ENCODE assay signal across 12 cellular contexts in genomic region chr14:77203611-77204456, GRCh38. TPM values are rescaled to one million over a fixed set of nuclear protein-coding genes. Genes with fewer than 3 reads are reported as not detected.
A peak's percentile ranks its signal among the peaks of the same experiment; 100 is the strongest.
DNase-seq lines count a peak whose midpoint lies in the region; ATAC-seq and TF ChIP-seq lines count a peak whose summit lies in the region.
"Had no signal": no experiment of that assay in that cellular context is flagged by ENCODE, and none has a peak within 500 bp of the region (broad histone marks: within the 10 kb centered on the region; RNA-seq: fewer than 3 reads in every experiment).

No MANE protein-coding gene starts in this region.

- peak; percentile 4 for ATAC-seq in stimulated activated memory B cell treated with anti-CD40 and anti-IgM and Interleukin-4, amounts not matched to agents 10 μg/mL and 1 μg/mL and 100 μg/mL, for 72 hours
- ATAC-seq in GM21447 (IDR thresholded peaks at IDR 0.05; ENCODE audit: unreplicated experiment), result no peak

- H3K4me1 Mint-ChIP-seq in stimulated activated memory B cell treated with anti-CD40 and anti-IgM and Interleukin-4, amounts not matched to agents 10 μg/mL and 1 μg/mL and 100 μg/mL, for 72 hours, result no peaks in the 10 kb centered on the region

- in situ Hi-C loops in KBM-7 (cut with MboI; ENCODE audit: low pct_unique_long_range_greater_than_20kb, low sequenced_read_pairs), result no loop called here

- H3K27ac ChIP-seq in cingulate gyrus (ENCODE audit: low read depth, low read length) (peak overlapping the region; percentile 41), left ventricle myocardium inferior (replicated peaks) (no peak overlapping the region)
- H3K27ac ChIP-seq: epithelial cell of prostate, suprapubic skin had no signal

- no peaks in the 10 kb centered on the region for H3K9me3 Mint-ChIP-seq in stimulated activated memory B cell treated with anti-CD40 and anti-IgM and Interleukin-4, amounts not matched to agents 10 μg/mL and 1 μg/mL and 100 μg/mL, for 72 hours

- intact Hi-C loops in left ventricle myocardium inferior (cut with micrococcal nuclease), result no loop called here

- TF ChIP-seq CTCF in left ventricle myocardium inferior (IDR thresholded peaks at IDR 0.05; ENCODE audit: borderline replicate concordance), result no peak

- no peak overlapping the region for H3K4me3 Mint-ChIP-seq in stimulated activated memory B cell treated with anti-CD40 and anti-IgM and Interleukin-4, amounts not matched to agents 10 μg/mL and 1 μg/mL and 100 μg/mL, for 72 hours

- no peaks in the 10 kb centered on the region for H3K36me3 Mint-ChIP-seq in stimulated activated memory B cell treated with anti-CD40 and anti-IgM and Interleukin-4, amounts not matched to agents 10 μg/mL and 1 μg/mL and 100 μg/mL, for 72 hours

- H3K27me3 Mint-ChIP-seq in stimulated activated memory B cell treated with anti-CD40 and anti-IgM and Interleukin-4, amounts not matched to agents 10 μg/mL and 1 μg/mL and 100 μg/mL, for 72 hours, result peaks cover 38% of the 10 kb centered on the region

- no peak overlapping the region for H3K4me3 ChIP-seq in left ventricle myocardium inferior
- H3K4me3 ChIP-seq: suprapubic skin had no signal

- DNase-seq in NCI-H187 (lab: John Stamatoyannopoulos, UW) (peak; percentile 16 to 64), NCI-H187 treated with DMSO at 0.1 percent for 48 hours (lab: John Stamatoyannopoulos, UW) (no peak), NCI-H446 treated with DMSO at 0.1 percent for 48 hours (lab: John Stamatoyannopoulos, UW) (peak; percentile 80), KBM-7 (no peak), left ventricle myocardium inferior (no peak)
- DNase-seq: 8988T, T1000 had no signal

- no peaks in the 10 kb centered on the region for H3K4me1 ChIP-seq in left ventricle myocardium inferior
- H3K4me1 ChIP-seq: suprapubic skin had no signal

- no peaks in the 10 kb centered on the region for H3K36me3 ChIP-seq in left ventricle myocardium inferior
- H3K36me3 ChIP-seq: suprapubic skin had no signal

- no peak overlapping the region for H3K27ac Mint-ChIP-seq in stimulated activated memory B cell treated with anti-CD40 and anti-IgM and Interleukin-4, amounts not matched to agents 10 μg/mL and 1 μg/mL and 100 μg/mL, for 72 hours

- H3K27me3 ChIP-seq in left ventricle myocardium inferior (ENCODE audit: low read depth), result peaks cover 70% of the 10 kb centered on the region

- no peaks in the 10 kb centered on the region for H3K9me3 ChIP-seq in left ventricle myocardium inferior (replicated peaks)
- H3K9me3 ChIP-seq: suprapubic skin had no signal

RNA-seq across cellular contexts. Expression of gene TMEM63C, which starts 22.2 kb away (rescaled TPM):
- 0.63 TPM for total RNA-seq in left ventricle myocardium inferior

Comparison
In these comparisons a context has a peak if more than half of its experiments do, and no peak if none do; other contexts are left out.
1. DNase-seq: peak in NCI-H187 (2 of 2) and NCI-H446 treated with DMSO at 0.1 percent for 48 hours (single experiment); none in NCI-H187 treated with DMSO at 0.1 percent for 48 hours (single experiment), KBM-7 (single experiment) and left ventricle myocardium inferior (single experiment).